1 cellular context compared by ENCODE assay signal in the genomic region with DNA sequence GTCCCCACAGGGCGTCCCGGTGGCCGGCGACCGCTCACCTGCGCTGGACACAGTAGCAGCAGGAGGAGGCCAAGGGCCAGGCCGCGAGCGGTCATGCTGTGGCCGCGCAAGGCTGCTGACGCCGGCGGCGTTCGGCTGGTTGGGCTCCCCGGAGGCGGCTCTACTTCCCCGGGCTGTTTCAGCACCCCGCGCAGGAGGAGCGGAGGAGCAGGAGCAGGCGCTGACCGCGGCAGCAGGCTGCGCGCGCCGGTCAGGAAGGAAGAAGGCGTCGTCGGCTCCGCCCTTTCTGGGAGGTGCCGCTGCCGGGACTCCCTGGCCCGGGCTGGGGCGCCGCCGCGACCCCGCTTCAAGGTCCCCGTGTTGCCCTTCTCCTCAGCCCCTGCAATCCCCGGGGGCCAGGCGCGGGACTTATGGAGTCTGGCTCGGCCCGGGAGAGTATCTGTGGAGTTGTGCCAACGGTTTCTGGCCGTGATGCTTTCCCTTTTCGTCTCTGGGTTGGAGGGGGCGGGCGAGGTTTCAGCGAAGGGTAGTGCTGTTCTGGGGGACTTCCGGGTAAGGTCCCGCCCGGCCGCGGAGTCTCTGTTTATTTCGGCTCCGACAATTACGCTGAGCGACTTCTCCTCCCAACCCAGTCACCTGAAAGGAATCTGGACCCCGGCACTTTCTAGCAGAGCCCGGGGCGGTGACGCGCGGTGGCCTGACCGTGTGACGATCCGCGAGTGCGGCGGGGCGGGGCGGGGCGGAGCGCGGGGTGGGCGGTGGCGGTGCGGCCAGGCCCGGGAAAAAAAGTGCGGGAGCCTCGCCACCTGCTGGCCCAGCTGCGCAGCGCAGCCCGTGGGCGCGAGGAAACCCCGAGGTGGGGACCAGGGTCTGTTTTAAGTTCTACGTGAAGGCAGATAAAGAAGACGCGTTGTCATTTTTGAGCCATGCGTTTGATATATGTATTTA.
A peak's percentile ranks its signal among the peaks of the same experiment; 100 is the strongest.
TF ChIP-seq lines count a peak whose summit lies in the region.

A gene (minus strand): TSS at position 258 of the 948 bp plus-strand sequence. CDS start 163 bp downstream, at position 95.

TF ChIP-seq in HCT116, 20 proteins besides CTCF, POLR2A, EP300 and RAD21 (continued from another document):
- TF ChIP-seq POLR2AphosphoS5 (IDR thresholded peaks at IDR 0.05; ENCODE audit: low read depth, low read length) (peak; percentile 80; the same call in 1 of the 2 replicates), ZFX (IDR thresholded peaks at IDR 0.05) (peak; percentile 70; the same call in 1 of the 2 replicates)
